9 cellular contexts compared by ENCODE assay signal in genomic region chr19:19457691-19458090, GRCh38. TPM values are rescaled to one million over a fixed set of nuclear protein-coding genes. Genes with fewer than 3 reads are reported as not detected.
DNase-seq lines count a peak whose midpoint lies in the region; ATAC-seq and TF ChIP-seq lines count a peak whose summit lies in the region.
"Had no signal": no experiment of that assay in that cellular context is flagged by ENCODE, and none has a peak within 500 bp of the region (broad histone marks: within the 10 kb centered on the region; RNA-seq: fewer than 3 reads in every experiment).

No MANE protein-coding gene starts in this region.

- H3K9me3 Mint-ChIP-seq in CD4-positive, alpha-beta memory T cell, result no peaks in the 10 kb centered on the region
- H3K9me3 Mint-ChIP-seq in effector memory CD8-positive, alpha-beta T cell, result no peaks in the 10 kb centered on the region
- H3K9me3 Mint-ChIP-seq in osteocyte (ENCODE audit: unreplicated experiment), result no peaks in the 10 kb centered on the region

- ATAC-seq in effector memory CD8-positive, alpha-beta T cell (replicated peaks), result no peak
- ATAC-seq in GM18517 (IDR thresholded peaks at IDR 0.05; ENCODE audit: unreplicated experiment) (no peak), GM21526 (IDR thresholded peaks at IDR 0.05; ENCODE audit: low FRiP score, unreplicated experiment) (no peak)
- ATAC-seq: sciatic nerve had no signal

- peak overlapping the region; percentile 96 to 100 (median 99) for H3K27ac Mint-ChIP-seq in CD4-positive, alpha-beta memory T cell
- peak overlapping the region; percentile 97 to 99 for H3K27ac Mint-ChIP-seq in effector memory CD8-positive, alpha-beta T cell
- H3K27ac Mint-ChIP-seq in osteocyte (ENCODE audit: unreplicated experiment), result peak overlapping the region; percentile 91

- H3K27ac ChIP-seq in CD4-positive, alpha-beta memory T cell (ENCODE audit: low read depth, low read length), result peak overlapping the region; percentile 79
- H3K27ac ChIP-seq in RWPE1, result peak overlapping the region; percentile 52
- peak overlapping the region in 1 of 2 donors; percentile 13 for H3K27ac ChIP-seq in breast epithelium

- no peak for TF ChIP-seq POLR2A in breast epithelium (IDR thresholded peaks at IDR 0.05)

- peak overlapping the region in 4 of 8 donors; percentile 88 to 95 (median 92) for H3K4me3 Mint-ChIP-seq in CD4-positive, alpha-beta memory T cell
- H3K4me3 Mint-ChIP-seq in effector memory CD8-positive, alpha-beta T cell, result peak overlapping the region; percentile 90 to 94
- H3K4me3 Mint-ChIP-seq in osteocyte (ENCODE audit: unreplicated experiment), result no peak overlapping the region

- no peak overlapping the region for H3K4me3 ChIP-seq in CD4-positive, alpha-beta memory T cell (ENCODE audit: low read length in 2 of 2)
- no peak overlapping the region for H3K4me3 ChIP-seq in breast epithelium

- TF ChIP-seq CTCF in RWPE1 (conservative IDR thresholded peaks at IDR 0.05; ENCODE audit: low read depth), result no peak
- no peak for TF ChIP-seq CTCF in osteocyte (IDR thresholded peaks at IDR 0.05)
- no peak for TF ChIP-seq CTCF in breast epithelium (IDR thresholded peaks at IDR 0.05)

- POLR2A ChIA-PET in CD4-positive, alpha-beta memory T cell (lab: Charles Lee; ENCODE audit: partially characterized antibody), result interaction anchor here (1.4 to 7.6 kb wide), 5 partner anchors 10 to 58 kb away, joined by 5 to 81 read pairs (median 14); partner anchors contain the start of genes GATAD2A, NDUFA13 and TSSK6
- POLR2A ChIA-PET in RWPE1 (lab: Yijun Ruan, JAX; ENCODE audit: low non-redundant PET), result interaction anchor here (0.6 kb wide), 1 partner anchor 15 kb away, joined by 4 read pairs; no protein-coding TSS in a partner anchor

- peaks cover 7 to 16% of the 10 kb centered on the region in 2 donors for H3K36me3 Mint-ChIP-seq in CD4-positive, alpha-beta memory T cell
- H3K36me3 Mint-ChIP-seq in effector memory CD8-positive, alpha-beta T cell (ENCODE audit: insufficient read depth), result peaks cover 34% of the 10 kb centered on the region
- H3K36me3 Mint-ChIP-seq in osteocyte (ENCODE audit: unreplicated experiment), result no peaks in the 10 kb centered on the region

- CTCF ChIA-PET in CD4-positive, alpha-beta memory T cell (lab: Charles Lee; ENCODE audit: partially characterized antibody), result interaction anchor here (3.6 kb wide), 1 partner anchor 52 kb away, joined by 15 read pairs; the partner anchor contains the start of gene GATAD2A
- CTCF ChIA-PET in RWPE1 (lab: Yijun Ruan, JAX), result interaction anchor here (0.6 to 0.7 kb wide), 2 partner anchors 33 to 93 kb away, joined by 3 to 4 read pairs; no protein-coding TSS in a partner anchor

- DNase-seq in CD4-positive, alpha-beta memory T cell, result no peak
- DNase-seq in RWPE1 (ENCODE audit: low spot score), result no peak
- DNase-seq in effector memory CD8-positive, alpha-beta T cell, result no peak
- DNase-seq in osteocyte (ENCODE audit: extremely low spot score, unreplicated experiment), result no peak
- DNase-seq in retina, result no peak
- DNase-seq in breast epithelium (ENCODE audit: low spot score in 2 of 2), result no peak

- no peaks in the 10 kb centered on the region for H3K27me3 Mint-ChIP-seq in CD4-positive, alpha-beta memory T cell
- no peaks in the 10 kb centered on the region for H3K27me3 Mint-ChIP-seq in effector memory CD8-positive, alpha-beta T cell
- H3K27me3 Mint-ChIP-seq in osteocyte (ENCODE audit: unreplicated experiment), result no peaks in the 10 kb centered on the region

- H3K4me1 Mint-ChIP-seq in CD4-positive, alpha-beta memory T cell, result peaks cover 54 to 80% (median 68%) of the 10 kb centered on the region in 4 donors
- peaks cover 67 to 70% of the 10 kb centered on the region in 2 donors for H3K4me1 Mint-ChIP-seq in effector memory CD8-positive, alpha-beta T cell (ENCODE audit: low read depth in 2 of 2)
- H3K4me1 Mint-ChIP-seq in osteocyte (ENCODE audit: unreplicated experiment), result peaks cover 48% of the 10 kb centered on the region

- H3K36me3 ChIP-seq in CD4-positive, alpha-beta memory T cell (ENCODE audit: insufficient read depth, low read length), result no peaks in the 10 kb centered on the region
- H3K36me3 ChIP-seq in breast epithelium, result no peaks in the 10 kb centered on the region

- H3K4me1 ChIP-seq in CD4-positive, alpha-beta memory T cell (ENCODE audit: insufficient read depth, low read length), result peaks cover 75% of the 10 kb centered on the region
- H3K4me1 ChIP-seq in breast epithelium, result peaks cover 16 to 19% of the 10 kb centered on the region in 2 donors

- no peaks in the 10 kb centered on the region for H3K9me3 ChIP-seq in CD4-positive, alpha-beta memory T cell (ENCODE audit: control insufficient read depth in 1 of 2, low read length in 2 of 2)
- no peaks in the 10 kb centered on the region for H3K9me3 ChIP-seq in breast epithelium

- no peaks in the 10 kb centered on the region for H3K27me3 ChIP-seq in CD4-positive, alpha-beta memory T cell (ENCODE audit: insufficient read depth, low read length)
- H3K27me3 ChIP-seq in breast epithelium, result no peaks in the 10 kb centered on the region

- intact Hi-C loops in CD4-positive, alpha-beta memory T cell (cut with micrococcal nuclease), result no loop called here
- intact Hi-C loops in breast epithelium (cut with DNase I; ENCODE audit: low total_unique reads), result no loop called here

RNA-seq across cellular contexts. Expression of gene GATAD2A, which starts 52.2 kb away (rescaled TPM):
- total RNA-seq in CD4-positive, alpha-beta memory T cell, result 100 to 1,000 TPM; 101 to 108 TPM
- 10 to 100 TPM in 1 of 2 donors, 1 to 10 TPM in 1; 3.8 to 30.6 TPM for polyA plus RNA-seq in CD4-positive, alpha-beta memory T cell
- total RNA-seq in osteocyte, result 75.6 and 81.3 TPM in 2 replicates
- 10 to 100 TPM; 29.1 to 38.7 (median 33.6) TPM for total RNA-seq in breast epithelium

RNA-seq across cellular contexts. Expression of gene TSSK6, which starts 57.7 kb away (rescaled TPM):
- total RNA-seq in CD4-positive, alpha-beta memory T cell, result 10 to 100 TPM in 1 of 2 experiments, 1 to 10 TPM in 1; 9.7 to 10.4 TPM
- polyA plus RNA-seq in CD4-positive, alpha-beta memory T cell, result 1 to 10 TPM; 1.1 to 2.0 TPM
- total RNA-seq in osteocyte (1.7 and 2.0 TPM in 2 replicates), breast epithelium (1 to 10 TPM in 2 of 3 donors, under 1 TPM in 1; 0.96 to 2.9 (median 2.3) TPM)

RNA-seq across cellular contexts. Expression of gene NDUFA13, which starts 58.3 kb away (rescaled TPM):
- total RNA-seq in CD4-positive, alpha-beta memory T cell, result 100 to 1,000 TPM; 191 to 199 TPM
- polyA plus RNA-seq in CD4-positive, alpha-beta memory T cell, result 100 to 1,000 TPM; 264 to 316 TPM
- 372 and 376 TPM in 2 replicates for total RNA-seq in osteocyte
- 100 to 1,000 TPM in 1 of 3 donors, 10 to 100 TPM in 2; 97.3 to 134 (median 99.2) TPM for total RNA-seq in breast epithelium
